27 cellular contexts compared by ENCODE assay signal in the genomic region with DNA sequence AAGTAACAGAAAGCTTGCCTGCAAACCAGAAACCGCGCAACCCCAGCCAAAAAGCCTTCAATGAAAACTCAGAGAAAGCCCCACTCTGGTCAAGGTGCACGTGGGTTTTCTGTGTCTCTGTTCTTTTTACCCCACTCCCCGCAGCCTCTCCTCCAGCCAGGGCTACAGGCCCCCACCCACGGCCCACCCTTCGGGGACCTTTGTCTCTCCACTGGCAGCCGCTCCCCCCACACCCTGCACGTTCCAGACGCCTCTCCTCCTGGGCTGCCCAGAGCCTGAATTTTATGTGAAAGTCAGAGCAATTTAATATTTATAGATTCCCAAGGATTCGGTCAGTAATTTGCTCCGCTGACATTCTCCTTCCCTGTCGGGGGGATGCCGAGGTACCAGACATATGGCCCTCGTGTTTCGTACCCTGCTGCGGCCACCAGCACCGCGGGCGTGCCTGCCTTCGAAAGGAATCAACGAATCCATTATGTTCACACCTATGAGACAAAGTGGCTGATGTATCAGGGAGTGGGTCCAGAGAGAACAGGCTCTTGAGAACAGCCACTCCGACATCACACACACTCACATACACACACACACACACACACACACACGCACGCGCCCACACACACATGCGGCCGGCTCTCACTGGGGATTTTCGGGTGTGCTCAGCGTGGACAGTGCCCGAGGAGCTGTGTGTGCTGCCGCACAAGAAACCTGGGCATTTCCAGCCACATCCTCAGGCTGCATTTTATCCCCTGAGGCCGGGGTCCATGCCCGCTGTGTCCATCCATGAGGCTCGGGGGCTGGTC.
"Had no signal": no experiment of that assay in that cellular context is flagged by ENCODE, and none has a peak within 500 bp of the region (broad histone marks: within the 10 kb centered on the region; RNA-seq: fewer than 3 reads in every experiment).

No MANE protein-coding gene starts in this region.

- H3K4me1 ChIP-seq: esophagus squamous epithelium, testis had no signal

- H3K27ac ChIP-seq: epithelial cell of prostate, esophagus squamous epithelium, skin epidermis, testis had no signal

- H3K4me3 Mint-ChIP-seq: activated CD8-positive, alpha-beta T cell treated with anti-CD3 and anti-CD28 coated beads for 36 hours; activated naive CD8-positive, alpha-beta T cell treated with anti-CD3 and anti-CD28 coated beads, Interleukin-2, amount 50 U/mL, for 24 hours; activated T-cell treated with anti-CD3 and anti-CD28 coated beads, Interleukin-2, amount 50 U/mL, for 4 hours; activated T-helper 17 cell treated with anti-CD3 and anti-CD28 coated beads, Interleukin-2, amount 50 U/mL, for 72 hours; central memory CD8-positive, alpha-beta T cell; dendritic cell treated with granulocyte-macrophage colony-stimulating factor and Interleukin-4, amounts not matched to agents 40 ng/mL and 50 ng/mL, for 4 days; mesothelial cell of epicardium; naive B cell; nephron progenitor cell; T-helper 17 cell; WTC11 had no signal

- H3K27ac Mint-ChIP-seq: activated CD8-positive, alpha-beta T cell treated with anti-CD3 and anti-CD28 coated beads for 36 hours; activated naive CD8-positive, alpha-beta T cell treated with anti-CD3 and anti-CD28 coated beads, Interleukin-2, amount 50 U/mL, for 24 hours; activated T-helper 17 cell treated with anti-CD3 and anti-CD28 coated beads, Interleukin-2, amount 50 U/mL, for 72 hours; dendritic cell treated with granulocyte-macrophage colony-stimulating factor and Interleukin-4, amounts not matched to agents 40 ng/mL and 50 ng/mL, for 4 days; mesothelial cell of epicardium; nephron progenitor cell; T-helper 17 cell; WTC11 had no signal

- H3K27me3 Mint-ChIP-seq: activated CD8-positive, alpha-beta T cell treated with anti-CD3 and anti-CD28 coated beads for 36 hours; activated naive CD8-positive, alpha-beta T cell treated with anti-CD3 and anti-CD28 coated beads, Interleukin-2, amount 50 U/mL, for 24 hours; activated T-helper 17 cell treated with anti-CD3 and anti-CD28 coated beads, Interleukin-2, amount 50 U/mL, for 72 hours; central memory CD8-positive, alpha-beta T cell; dendritic cell treated with granulocyte-macrophage colony-stimulating factor and Interleukin-4, amounts not matched to agents 40 ng/mL and 50 ng/mL, for 4 days had no signal

- H3K36me3 Mint-ChIP-seq: naive B cell had no signal

- ATAC-seq: activated CD8-positive, alpha-beta T cell treated with anti-CD3 and anti-CD28 coated beads for 36 hours; activated naive CD8-positive, alpha-beta T cell treated with anti-CD3 and anti-CD28 coated beads, Interleukin-2, amount 50 U/mL, for 24 hours; activated T-cell treated with anti-CD3 and anti-CD28 coated beads, Interleukin-2, amount 50 U/mL, for 4 hours; activated T-helper 17 cell treated with anti-CD3 and anti-CD28 coated beads, Interleukin-2, amount 50 U/mL, for 72 hours; left cardiac atrium; left ventricle myocardium superior; stimulated activated naive CD8-positive, alpha-beta T cell treated with anti-CD3 and anti-CD28 coated beads, Interleukin-15, Interleukin-2, amounts not matched to agents 100 U/mL and 50 U/mL, for 24 hours; T-helper 17 cell; WTC11 had no signal

- DNase-seq: activated CD4-positive, alpha-beta T cell treated with anti-CD3 and anti-CD28 coated beads for 1 hour; activated CD4-positive, alpha-beta T cell treated with anti-CD3 and anti-CD28 coated beads, Interleukin-2, amount 50 U/mL, for 1 hour; activated CD8-positive, alpha-beta T cell treated with anti-CD3 and anti-CD28 coated beads for 36 hours; activated gamma-delta T cell treated with Interleukin-2 at 50 U/mL for 16 hours; activated naive CD4-positive, alpha-beta T cell treated with anti-CD3 and anti-CD28 coated beads, Interleukin-2, amount 50 U/mL, for 16 hours; activated naive CD8-positive, alpha-beta T cell treated with anti-CD3 and anti-CD28 coated beads, Interleukin-2, amount 50 U/mL, for 24 hours; activated T-cell treated with anti-CD3 and anti-CD28 coated beads, Interleukin-2, amount 50 U/mL, for 4 hours; amygdala; esophagus squamous epithelium; left cardiac atrium; left ventricle myocardium superior; mammary epithelial cell; naive B cell; nephron progenitor cell; stimulated activated CD4-positive, alpha-beta T cell treated with anti-CD3 and anti-CD28 coated beads, Interleukin-12 subunit alpha, Interleukin-12 subunit beta, amount 100 ng/mL, for 4 hours; stimulated activated CD4-positive, alpha-beta T cell treated with anti-CD3 and anti-CD28 coated beads, Interleukin-4, amount 100 ng/mL, for 1 hour; stimulated activated naive CD8-positive, alpha-beta T cell treated with anti-CD3 and anti-CD28 coated beads, Interleukin-15, Interleukin-2, amounts not matched to agents 100 U/mL and 50 U/mL, for 24 hours; T-helper 17 cell; testis; trophoblast cell had no signal

- H3K4me1 Mint-ChIP-seq: activated naive CD8-positive, alpha-beta T cell treated with anti-CD3 and anti-CD28 coated beads, Interleukin-2, amount 50 U/mL, for 24 hours; activated T-helper 17 cell treated with anti-CD3 and anti-CD28 coated beads, Interleukin-2, amount 50 U/mL, for 72 hours; central memory CD8-positive, alpha-beta T cell; naive B cell; T-helper 17 cell had no signal

- H3K4me3 ChIP-seq: esophagus squamous epithelium, skin epidermis, testis had no signal

- H3K9me3 ChIP-seq: esophagus squamous epithelium, testis had no signal

- H3K27me3 ChIP-seq: esophagus squamous epithelium, testis had no signal

- H3K9me3 Mint-ChIP-seq: activated CD8-positive, alpha-beta T cell treated with anti-CD3 and anti-CD28 coated beads for 36 hours; activated naive CD8-positive, alpha-beta T cell treated with anti-CD3 and anti-CD28 coated beads, Interleukin-2, amount 50 U/mL, for 24 hours; activated T-cell treated with anti-CD3 and anti-CD28 coated beads, Interleukin-2, amount 50 U/mL, for 4 hours; activated T-helper 17 cell treated with anti-CD3 and anti-CD28 coated beads, Interleukin-2, amount 50 U/mL, for 72 hours; central memory CD8-positive, alpha-beta T cell; dendritic cell treated with granulocyte-macrophage colony-stimulating factor and Interleukin-4, amounts not matched to agents 40 ng/mL and 50 ng/mL, for 4 days; mesothelial cell of epicardium; nephron progenitor cell; WTC11 had no signal
